Comparison of ENCODE assay signal across 22 cellular contexts in genomic region chr2:239978381-239978780, GRCh38. TPM values are rescaled to one million over a fixed set of nuclear protein-coding genes. Genes with fewer than 3 reads are reported as not detected.
DNase-seq lines count a peak whose midpoint lies in the region; ATAC-seq and TF ChIP-seq lines count a peak whose summit lies in the region.
"Had no signal": no experiment of that assay in that cellular context is flagged by ENCODE, and none has a peak within 500 bp of the region (broad histone marks: within the 10 kb centered on the region; RNA-seq: fewer than 3 reads in every experiment).

No MANE protein-coding gene starts in this region.

- DNase-seq in stimulated activated naive CD8-positive, alpha-beta T cell treated with anti-CD3 and anti-CD28 coated beads, Interleukin-15, Interleukin-2, amounts not matched to agents 100 U/mL and 50 U/mL, for 24 hours, result no peak
- DNase-seq in stimulated activated naive CD8-positive, alpha-beta T cell treated with anti-CD3 and anti-CD28 coated beads, Interleukin-15, amount 100 ng/mL, for 72 hours, result no peak
- DNase-seq in cardiac fibroblast (ENCODE audit: low read depth in 2 of 2), result peak; percentile 59 to 77
- DNase-seq in left lung, result no peak
- DNase-seq in left ventricle myocardium inferior, result no peak
- no peak for DNase-seq in kidney tubule cell (ENCODE audit: low spot score)
- DNase-seq: ACHN; activated naive CD4-positive, alpha-beta T cell; Caco-2; effector memory CD4-positive, alpha-beta T cell; GDM1; NCI-H2171 treated with DMSO at 0.1 percent for 48 hours; RPMI8226; sigmoid colon; stimulated activated CD4-positive, alpha-beta T cell treated with anti-CD3 and anti-CD28 coated beads, Interleukin-4, amount 100 ng/mL, for 1 hour; stimulated activated CD8-positive, alpha-beta memory T cell treated with anti-CD3 and anti-CD28 coated beads, Interleukin-4, amount 100 ng/mL, for 48 hours; tibial artery; WERI-Rb-1 had no signal

- H3K4me3 Mint-ChIP-seq in stimulated activated naive CD8-positive, alpha-beta T cell treated with anti-CD3 and anti-CD28 coated beads, Interleukin-15, amount 100 ng/mL, for 72 hours, result no peak overlapping the region

- H3K9me3 Mint-ChIP-seq in stimulated activated naive CD8-positive, alpha-beta T cell treated with anti-CD3 and anti-CD28 coated beads, Interleukin-15, amount 100 ng/mL, for 72 hours, result no peaks in the 10 kb centered on the region

- ATAC-seq in stimulated activated naive CD8-positive, alpha-beta T cell treated with anti-CD3 and anti-CD28 coated beads, Interleukin-15, Interleukin-2, amounts not matched to agents 100 U/mL and 50 U/mL, for 24 hours, result peak; percentile 23
- ATAC-seq in stimulated activated naive CD8-positive, alpha-beta T cell treated with anti-CD3 and anti-CD28 coated beads, Interleukin-15, amount 100 ng/mL, for 72 hours, result no peak
- peak; percentile 78 for ATAC-seq in left lung
- no peak for ATAC-seq in HG03521 (IDR thresholded peaks at IDR 0.05; ENCODE audit: unreplicated experiment)
- ATAC-seq in GM19463 (IDR thresholded peaks at IDR 0.05; ENCODE audit: unreplicated experiment), result no peak
- ATAC-seq: body of pancreas had no signal

- H3K36me3 ChIP-seq in left lung (peaks cover 0 to 74% of the 10 kb centered on the region in 2 donors), left ventricle myocardium inferior (peaks cover 53% of the 10 kb centered on the region)

- H3K4me1 Mint-ChIP-seq in stimulated activated naive CD8-positive, alpha-beta T cell treated with anti-CD3 and anti-CD28 coated beads, Interleukin-15, amount 100 ng/mL, for 72 hours, result no peaks in the 10 kb centered on the region

- TF ChIP-seq CTCF in cardiac fibroblast (IDR thresholded peaks at IDR 0.05; ENCODE audit: low read depth, low read length) (no peak), left lung (IDR thresholded peaks at IDR 0.05) (no peak), left ventricle myocardium inferior (IDR thresholded peaks at IDR 0.05; ENCODE audit: borderline replicate concordance) (no peak)

- H3K9me3 ChIP-seq in left lung (no peaks in the 10 kb centered on the region), left ventricle myocardium inferior (replicated peaks) (no peaks in the 10 kb centered on the region)
- H3K9me3 ChIP-seq: body of pancreas, Caco-2, sigmoid colon, tibial artery had no signal

- H3K27me3 Mint-ChIP-seq in stimulated activated naive CD8-positive, alpha-beta T cell treated with anti-CD3 and anti-CD28 coated beads, Interleukin-15, amount 100 ng/mL, for 72 hours, result no peaks in the 10 kb centered on the region

- intact Hi-C loops in left lung (cut with DNase I), result no loop called here
- intact Hi-C loops in left ventricle myocardium inferior (cut with micrococcal nuclease), result no loop called here

- H3K4me3 ChIP-seq in cardiac fibroblast (replicated peaks in 1 of 2; ENCODE audit: low read depth in 2 of 2, low read length in 2 of 2) (no peak overlapping the region), left lung (no peak overlapping the region), left ventricle myocardium inferior (no peak overlapping the region)
- H3K4me3 ChIP-seq: body of pancreas, sigmoid colon, tibial artery had no signal

- peak overlapping the region in 1 of 2 donors; percentile 82 for H3K27ac Mint-ChIP-seq in stimulated activated naive CD8-positive, alpha-beta T cell treated with anti-CD3 and anti-CD28 coated beads, Interleukin-15, amount 100 ng/mL, for 72 hours

- no peaks in the 10 kb centered on the region for H3K27me3 ChIP-seq in left lung
- H3K27me3 ChIP-seq in left ventricle myocardium inferior (ENCODE audit: low read depth), result no peaks in the 10 kb centered on the region
- H3K27me3 ChIP-seq: body of pancreas, sigmoid colon, tibial artery had no signal

- H3K27ac ChIP-seq in left lung (peak overlapping the region in 1 of 2 donors; percentile 60), left ventricle myocardium inferior (replicated peaks) (no peak overlapping the region)
- H3K27ac ChIP-seq: body of pancreas, sigmoid colon, tibial artery, WERI-Rb-1 had no signal

- H3K4me1 ChIP-seq in left lung, result peaks cover 0 to 3% of the 10 kb centered on the region in 2 donors
- peaks cover 27% of the 10 kb centered on the region for H3K4me1 ChIP-seq in left ventricle myocardium inferior
- H3K4me1 ChIP-seq: body of pancreas, Caco-2, tibial artery had no signal

RNA-seq across cellular contexts. Expression of gene NDUFA10, which starts 46.8 kb away (rescaled TPM):
- total RNA-seq in left lung, result 10 to 100 TPM; 87.9 to 98.8 TPM
- total RNA-seq in left ventricle myocardium inferior, result 412 TPM

RNA-seq across cellular contexts. Expression of gene OR6B2, which starts 51.8 kb away (rescaled TPM):
- total RNA-seq in left lung (not detected), left ventricle myocardium inferior (not detected)
- total RNA-seq: body of pancreas, Caco-2, glomerular endothelial cell, sigmoid colon had no signal

Comparison
In these comparisons a context has a peak if more than half of its experiments do, and no peak if none do; other contexts are left out.
1. ATAC-seq: peak in stimulated activated naive CD8-positive, alpha-beta T cell treated with anti-CD3 and anti-CD28 coated beads, Interleukin-15, Interleukin-2, amounts not matched to agents 100 U/mL and 50 U/mL, for 24 hours (single experiment) and left lung (single experiment); none in stimulated activated naive CD8-positive, alpha-beta T cell treated with anti-CD3 and anti-CD28 coated beads, Interleukin-15, amount 100 ng/mL, for 72 hours (single experiment), HG03521 (single experiment) and GM19463 (single experiment).
2. DNase-seq: peak in cardiac fibroblast (2 of 2); none in stimulated activated naive CD8-positive, alpha-beta T cell treated with anti-CD3 and anti-CD28 coated beads, Interleukin-15, Interleukin-2, amounts not matched to agents 100 U/mL and 50 U/mL, for 24 hours (single experiment), stimulated activated naive CD8-positive, alpha-beta T cell treated with anti-CD3 and anti-CD28 coated beads, Interleukin-15, amount 100 ng/mL, for 72 hours (0 of 2), left lung (0 of 2), left ventricle myocardium inferior (single experiment) and kidney tubule cell (single experiment).